Comparison of ENCODE assay signal across 8 cellular contexts in genomic region chr13:106072014-106072413, GRCh38.
"Had no signal": no experiment of that assay in that cellular context is flagged by ENCODE, and none has a peak within 500 bp of the region (broad histone marks: within the 10 kb centered on the region; RNA-seq: fewer than 3 reads in every experiment).

No MANE protein-coding gene starts in this region.

- H2AFZ ChIP-seq: GM23248 had no signal

- H3K4me3 ChIP-seq: GM23248, HAP-1 had no signal

- H3K27ac ChIP-seq: GM23248 had no signal

- H3K4me1 ChIP-seq: HAP-1 had no signal

- FAIRE-seq: HTR-8/SVneo had no signal

- H3K9ac ChIP-seq: GM23248 had no signal

- H3K36me3 ChIP-seq: HAP-1 had no signal

- ATAC-seq: HCT116 had no signal

- H3K9me3 ChIP-seq: HAP-1 had no signal

- DNase-seq: GM23248, GOT3, H7, IMR-90, KBM-7 had no signal
